ENCODE assay signal across 19 cellular contexts in the genomic region with DNA sequence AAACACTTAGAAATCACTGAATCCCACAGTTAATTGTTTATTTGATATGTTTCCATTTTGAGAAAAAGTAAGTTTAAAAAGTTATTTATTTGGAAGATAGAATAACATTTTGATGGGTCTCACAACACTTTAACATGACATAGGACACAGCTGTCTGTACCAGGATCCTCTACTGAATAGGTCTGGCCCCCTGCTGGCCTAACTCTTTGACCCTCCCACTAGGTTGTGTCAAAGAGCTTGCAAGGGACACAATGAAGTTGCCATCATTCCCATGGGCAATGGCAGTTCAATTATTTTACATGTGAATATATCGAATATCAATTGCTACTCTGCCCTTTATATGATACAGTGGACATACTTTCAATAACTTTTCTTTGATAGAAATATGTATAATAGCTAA.
A peak's percentile ranks its signal among the peaks of the same experiment; 100 is the strongest.
DNase-seq lines count a peak whose midpoint lies in the region; TF ChIP-seq lines count a peak whose summit lies in the region.
"Had no signal": no experiment of that assay in that cellular context is flagged by ENCODE, and none has a peak within 500 bp of the region (broad histone marks: within the 10 kb centered on the region; RNA-seq: fewer than 3 reads in every experiment).

No MANE protein-coding gene starts in this region.

- peak; percentile 12 for TF ChIP-seq CTCF in GM12864 (IDR thresholded peaks at IDR 0.05; ENCODE audit: low read depth, low read length, missing control alignments)
- 0 out of 2 replicates have a peak, but pooled peaks have one; percentile 13 for TF ChIP-seq CTCF in LNCaP clone FGC (IDR thresholded peaks at IDR 0.05; ENCODE audit: control insufficient read depth, extremely low read depth, insufficient read depth)
- peak; percentile 38 for TF ChIP-seq CTCF in brain microvascular endothelial cell (IDR thresholded peaks at IDR 0.05; ENCODE audit: low read depth, low read length, missing control alignments)

- DNase-seq in GM12864 (ENCODE audit: low read depth) (no peak), LNCaP clone FGC (ENCODE audit: low read depth) (no peak), brain microvascular endothelial cell (no peak), islet precursor cell (peak; percentile 57), amygdala (lab: John Stamatoyannopoulos, UW) (no peak), SHP77 treated with DMSO at 0.1 percent for 48 hours (lab: John Stamatoyannopoulos, UW) (no peak), COR-L47 (lab: John Stamatoyannopoulos, UW) (no peak)
- DNase-seq in effector CD8-positive, alpha-beta T cell (lab: John Stamatoyannopoulos, UW): no peak
- DNase-seq: activated CD8-positive, alpha-beta T cell treated with anti-CD3 and anti-CD28 coated beads for 36 hours; activated T-cell treated with anti-CD3 and anti-CD28 coated beads, Interleukin-2, amount 50 U/mL, for 4 hours; AML-193; cortex of kidney; MG63; naive B cell; NCI-H1694 treated with DMSO at 0.1 percent for 48 hours; posterior cingulate gyrus; stimulated activated CD4-positive, alpha-beta T cell treated with anti-CD3 and anti-CD28 coated beads, Interleukin-4, amount 100 ng/mL, for 1 hour; substantia nigra; T-helper 2 cell had no signal

- H3K4me3 ChIP-seq in GM12864 (ENCODE audit: low read depth, low read length) (no peak overlapping the region), LNCaP clone FGC (ENCODE audit: low read depth, low read length) (no peak overlapping the region), brain microvascular endothelial cell (ENCODE audit: low read depth, low read length) (no peak overlapping the region)
- H3K4me3 ChIP-seq: MG63 had no signal

- in situ Hi-C loops in brain microvascular endothelial cell (cut with HindIII; ENCODE audit: low pct_ligation_motif_present, low sequenced_read_pairs): no loop called here

- no peaks in the 10 kb centered on the region for H3K27me3 ChIP-seq in brain microvascular endothelial cell (replicated peaks)
- H3K27me3 ChIP-seq: MG63 had no signal

- no peak overlapping the region for H3K27ac ChIP-seq in brain microvascular endothelial cell

- no peaks in the 10 kb centered on the region for H3K36me3 ChIP-seq in brain microvascular endothelial cell (replicated peaks)
- H3K36me3 ChIP-seq: MG63 had no signal
